In the genomic region with DNA sequence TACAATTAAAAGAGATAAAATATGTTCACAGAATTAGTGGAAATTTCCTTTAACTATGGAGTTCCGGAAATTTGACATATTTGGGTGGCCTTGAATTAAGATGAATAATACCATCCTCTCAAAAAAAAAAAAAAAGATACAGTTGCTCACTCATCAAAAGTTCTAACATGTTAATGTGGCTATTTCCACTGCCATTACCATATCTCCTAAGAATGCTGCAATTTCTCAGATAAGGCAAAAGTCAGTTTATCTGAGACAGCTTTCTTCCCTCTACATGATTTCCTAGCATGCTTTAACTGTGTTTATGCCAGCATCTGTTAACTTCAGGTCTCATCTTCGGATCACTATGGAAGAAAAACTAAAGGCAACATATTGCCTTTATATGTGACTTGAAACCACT, we compare ENCODE assay signal across 21 cellular contexts. TPM values are rescaled to one million over a fixed set of nuclear protein-coding genes. Genes with fewer than 3 reads are reported as not detected.
"Had no signal": no experiment of that assay in that cellular context is flagged by ENCODE, and none has a peak within 500 bp of the region (broad histone marks: within the 10 kb centered on the region; RNA-seq: fewer than 3 reads in every experiment).

No MANE protein-coding gene starts in this region.

- ATAC-seq: activated CD4-positive, CD25-positive, alpha-beta regulatory T cell treated with anti-CD3 and anti-CD28 coated beads, Interleukin-2, amount 50 U/mL, for 24 hours; activated CD8-positive, alpha-beta T cell treated with anti-CD3 and anti-CD28 coated beads, Interleukin-2, amount 10 ng/mL, durations not matched to agents 7 days and 5 days; esophagus mucosa; gastroesophageal sphincter; heart left ventricle; left ventricle myocardium superior; naive thymus-derived CD4-positive, alpha-beta T cell; stimulated activated naive B cell treated with anti-CD40 and anti-IgM and Interleukin-4, amounts not matched to agents 10 μg/mL and 1 μg/mL and 100 μg/mL, for 72 hours had no signal

- H3K4me3 Mint-ChIP-seq: activated CD4-positive, alpha-beta T cell treated with anti-CD3 and anti-CD28 coated beads, Interleukin-2, amount 10 ng/mL, durations not matched to agents 7 days and 5 days; activated CD8-positive, alpha-beta T cell treated with anti-CD3 and anti-CD28 coated beads, Interleukin-2, amount 10 ng/mL, durations not matched to agents 7 days and 5 days; stimulated activated naive B cell treated with anti-CD40 and anti-IgM and Interleukin-4, amounts not matched to agents 10 μg/mL and 1 μg/mL and 100 μg/mL, for 72 hours had no signal

- H3K9me3 Mint-ChIP-seq: activated CD4-positive, alpha-beta T cell treated with anti-CD3 and anti-CD28 coated beads, Interleukin-2, amount 10 ng/mL, durations not matched to agents 7 days and 5 days; activated T-cell treated with anti-CD3 and anti-CD28 coated beads, Interleukin-2, amount 50 U/mL, for 24 hours; activated T-helper 2 cell treated with anti-CD3 and anti-CD28 coated beads, Interferon-gamma antibody, Interleukin-2, Interleukin-4, amounts not matched to agents 10 μg/mL and 5 μg/mL and 100 μg/mL, durations not matched to agents 14 hours and 24 hours and 36 hours; stimulated activated naive B cell treated with anti-CD40 and anti-IgM and Interleukin-4, amounts not matched to agents 10 μg/mL and 1 μg/mL and 100 μg/mL, for 72 hours had no signal

- H3K27ac Mint-ChIP-seq: activated CD4-positive, alpha-beta T cell treated with anti-CD3 and anti-CD28 coated beads, Interleukin-2, amount 10 ng/mL, durations not matched to agents 7 days and 5 days; activated CD8-positive, alpha-beta T cell treated with anti-CD3 and anti-CD28 coated beads, Interleukin-2, amount 10 ng/mL, durations not matched to agents 7 days and 5 days; activated T-cell treated with anti-CD3 and anti-CD28 coated beads, Interleukin-2, amount 50 U/mL, for 24 hours; activated T-helper 2 cell treated with anti-CD3 and anti-CD28 coated beads, Interferon-gamma antibody, Interleukin-2, Interleukin-4, amounts not matched to agents 10 μg/mL and 5 μg/mL and 100 μg/mL, durations not matched to agents 14 hours and 24 hours and 36 hours; stimulated activated naive B cell treated with anti-CD40 and anti-IgM and Interleukin-4, amounts not matched to agents 10 μg/mL and 1 μg/mL and 100 μg/mL, for 72 hours had no signal

- H3K36me3 ChIP-seq: uterus had no signal

- H3K27ac ChIP-seq: gastroesophageal sphincter, heart left ventricle, thyroid gland, uterus had no signal

- H3K27me3 ChIP-seq: gastroesophageal sphincter, heart left ventricle, thyroid gland, uterus had no signal

- H3K27me3 Mint-ChIP-seq: activated CD4-positive, alpha-beta T cell treated with anti-CD3 and anti-CD28 coated beads, Interleukin-2, amount 10 ng/mL, durations not matched to agents 7 days and 5 days; activated T-cell treated with anti-CD3 and anti-CD28 coated beads, Interleukin-2, amount 50 U/mL, for 24 hours; naive thymus-derived CD4-positive, alpha-beta T cell; stimulated activated naive B cell treated with anti-CD40 and anti-IgM and Interleukin-4, amounts not matched to agents 10 μg/mL and 1 μg/mL and 100 μg/mL, for 72 hours had no signal

- H3K4me3 ChIP-seq: gastroesophageal sphincter, heart left ventricle, thyroid gland, uterus had no signal

- DNase-seq: activated CD4-positive, alpha-beta T cell treated with anti-CD3 and anti-CD28 coated beads, Interleukin-2, amount 10 ng/mL, durations not matched to agents 7 days and 5 days; activated CD8-positive, alpha-beta T cell treated with anti-CD3 and anti-CD28 coated beads, Interleukin-2, amount 10 ng/mL, durations not matched to agents 7 days and 5 days; activated naive CD4-positive, alpha-beta T cell treated with Interleukin-2 at 50 U/mL for 16 hours; activated T-cell treated with anti-CD3 and anti-CD28 coated beads, Interleukin-2, amount 50 U/mL, for 24 hours; effector CD4-positive, alpha-beta T cell; heart left ventricle; left ventricle myocardium superior; mesenchymal stem cell; naive thymus-derived CD4-positive, alpha-beta T cell; occipital lobe; posterior cingulate gyrus; retina; stimulated activated naive B cell treated with anti-CD40 and anti-IgM and Interleukin-4, amounts not matched to agents 10 μg/mL and 1 μg/mL and 100 μg/mL, for 72 hours; thyroid gland; uterus had no signal

- H3K9me3 ChIP-seq: gastroesophageal sphincter, heart left ventricle, thyroid gland, uterus had no signal

RNA-seq across cellular contexts. Expression of gene CFAP90, which starts 15.3 kb away (rescaled TPM):
- total RNA-seq: activated CD4-positive, alpha-beta T cell treated with anti-CD3 and anti-CD28 coated beads, Interleukin-2, amount 10 ng/mL, durations not matched to agents 7 days and 5 days; activated CD8-positive, alpha-beta T cell treated with anti-CD3 and anti-CD28 coated beads, Interleukin-2, amount 10 ng/mL, durations not matched to agents 7 days and 5 days; activated T-helper 2 cell treated with anti-CD3 and anti-CD28 coated beads, Interferon-gamma antibody, Interleukin-2, Interleukin-4, amounts not matched to agents 10 μg/mL and 5 μg/mL and 100 μg/mL, durations not matched to agents 14 hours and 24 hours and 36 hours; esophagus mucosa; heart left ventricle; kidney epithelial cell; left ventricle myocardium superior; mucosa of gallbladder; naive thymus-derived CD4-positive, alpha-beta T cell had no signal
